In genomic region chr17:8628609-8629169, GRCh38 we compare ENCODE assay signal across 10 cellular contexts. TPM values are rescaled to one million over a fixed set of nuclear protein-coding genes. Genes with fewer than 3 reads are reported as not detected.
DNase-seq lines count a peak whose midpoint lies in the region; ATAC-seq and TF ChIP-seq lines count a peak whose summit lies in the region.
"Had no signal": no experiment of that assay in that cellular context is flagged by ENCODE, and none has a peak within 500 bp of the region (broad histone marks: within the 10 kb centered on the region; RNA-seq: fewer than 3 reads in every experiment).

No MANE protein-coding gene starts in this region.

- peak overlapping the region; percentile 63 for H2AFZ ChIP-seq in fibroblast of lung (ENCODE audit: low read length)

- H3K27me3 Mint-ChIP-seq in T-helper 2 cell treated with Interferon-gamma antibody and Interleukin-4, amounts not matched to agents 5 μg/mL and 100 μg/mL, for 36 hours (ENCODE audit: low read depth): peaks cover 58% of the 10 kb centered on the region

- intact Hi-C loops in sigmoid colon (cut with DNase I): loop anchor here (2.0 kb wide), 1 partner anchor 16 kb away; no protein-coding TSS in a partner anchor

- no peaks in the 10 kb centered on the region for H3K9me3 Mint-ChIP-seq in T-helper 2 cell treated with Interferon-gamma antibody and Interleukin-4, amounts not matched to agents 5 μg/mL and 100 μg/mL, for 36 hours

- no peaks in the 10 kb centered on the region for H3K36me3 Mint-ChIP-seq in T-helper 2 cell treated with Interferon-gamma antibody and Interleukin-4, amounts not matched to agents 5 μg/mL and 100 μg/mL, for 36 hours (ENCODE audit: low read depth)

- H4K20me1 ChIP-seq in fibroblast of lung (ENCODE audit: control insufficient read depth, extremely low read depth, insufficient read depth, low read length): no peaks in the 10 kb centered on the region

- H3K4me2 ChIP-seq in fibroblast of lung (ENCODE audit: extremely low read depth, insufficient read depth, low read length): peak overlapping the region; percentile 95

- H3K4me1 Mint-ChIP-seq in T-helper 2 cell treated with Interferon-gamma antibody and Interleukin-4, amounts not matched to agents 5 μg/mL and 100 μg/mL, for 36 hours (ENCODE audit: low read depth): peaks cover 7% of the 10 kb centered on the region

- H3K9ac ChIP-seq in fibroblast of lung (ENCODE audit: insufficient read depth, low read length): no peak overlapping the region
- H3K9ac ChIP-seq: parathyroid adenoma had no signal

- DNase-seq in T-helper 2 cell treated with Interferon-gamma antibody and Interleukin-4, amounts not matched to agents 5 μg/mL and 100 μg/mL, for 36 hours (ENCODE audit: low spot score): no peak
- DNase-seq in T-helper 2 cell: no peak
- no peak for DNase-seq in RWPE1 (ENCODE audit: low spot score)
- peak in 1 of 2 donors; percentile 37 for DNase-seq in fibroblast of lung (ENCODE audit: low read depth in 2 of 2)
- no peak for DNase-seq in sigmoid colon
- DNase-seq in NK-92 treated with Interleukin-12 subunit alpha and Interleukin-12 subunit beta, amount 100 ng/mL, for 24 hours (lab: John Stamatoyannopoulos, UW): no peak
- DNase-seq in MV-4-11 (lab: John Stamatoyannopoulos, UW): no peak
- DNase-seq: DMS79 had no signal

- CTCF ChIA-PET in RWPE1 (lab: Yijun Ruan, JAX): interaction anchor here (0.7 kb wide), 1 partner anchor 29 kb away, joined by 3 read pairs; no protein-coding TSS in a partner anchor

- no peak for TF ChIP-seq CTCF in RWPE1 (conservative IDR thresholded peaks at IDR 0.05; ENCODE audit: low read depth)
- no peak for TF ChIP-seq CTCF in fibroblast of lung (conservative IDR thresholded peaks at IDR 0.05 in 1 of 2, IDR thresholded peaks at IDR 0.05 in 1 of 2; ENCODE audit: low read depth in 1 of 2, low read length in 2 of 2)
- no peak for TF ChIP-seq CTCF in sigmoid colon (IDR thresholded peaks at IDR 0.05)

- H3K4me3 Mint-ChIP-seq in T-helper 2 cell treated with Interferon-gamma antibody and Interleukin-4, amounts not matched to agents 5 μg/mL and 100 μg/mL, for 36 hours: peak overlapping the region; percentile 53

- H3K27me3 ChIP-seq in fibroblast of lung (ENCODE audit: control insufficient read depth, insufficient read depth, low read length): no peaks in the 10 kb centered on the region
- no peaks in the 10 kb centered on the region for H3K27me3 ChIP-seq in sigmoid colon

- H3K79me2 ChIP-seq in fibroblast of lung (ENCODE audit: control insufficient read depth, insufficient read depth, low read length): peaks cover 32% of the 10 kb centered on the region

- ATAC-seq in HG03135 (IDR thresholded peaks at IDR 0.05; ENCODE audit: unreplicated experiment): no peak

- H3K4me1 ChIP-seq in fibroblast of lung (ENCODE audit: control insufficient read depth, extremely low read depth, insufficient read depth, low read length) (peaks cover 6% of the 10 kb centered on the region), sigmoid colon (peaks cover 0 to 28% (median 19%) of the 10 kb centered on the region in 4 donors)

- no peaks in the 10 kb centered on the region for H3K36me3 ChIP-seq in fibroblast of lung (ENCODE audit: control insufficient read depth, insufficient read depth, low read length)
- no peaks in the 10 kb centered on the region for H3K36me3 ChIP-seq in sigmoid colon

- peak overlapping the region; percentile 82; the same call in 1 of the 2 replicates for H3K27ac ChIP-seq in RWPE1
- no peak overlapping the region for H3K27ac ChIP-seq in fibroblast of lung (ENCODE audit: insufficient read depth, low read length)
- H3K27ac ChIP-seq in sigmoid colon: peak overlapping the region; percentile 70 to 86 (median 82)

- H3K9me3 ChIP-seq in fibroblast of lung (ENCODE audit: control insufficient read depth, insufficient read depth, low read depth, low read length) (no peaks in the 10 kb centered on the region), sigmoid colon (no peaks in the 10 kb centered on the region)

- POLR2A ChIA-PET in RWPE1 (lab: Yijun Ruan, JAX; ENCODE audit: low non-redundant PET): no interaction called here

- no peak for TF ChIP-seq EP300 in sigmoid colon (IDR thresholded peaks at IDR 0.05)

- peak overlapping the region; percentile 64 to 96 (median 88) for H3K4me3 ChIP-seq in fibroblast of lung (replicated peaks in 1 of 4; ENCODE audit: control extremely low read depth in 1 of 4, insufficient read depth in 1 of 4, low read depth in 3 of 4, low read length in 4 of 4)
- peak overlapping the region; percentile 79 to 94 (median 88) for H3K4me3 ChIP-seq in sigmoid colon

- 50 to 78% methylated on average over 8 of the region's 8 CpGs for WGBS in sigmoid colon, 2 donors

- no peak overlapping the region for H3K27ac Mint-ChIP-seq in T-helper 2 cell treated with Interferon-gamma antibody and Interleukin-4, amounts not matched to agents 5 μg/mL and 100 μg/mL, for 36 hours

- no peak for TF ChIP-seq POLR2A in sigmoid colon (IDR thresholded peaks at IDR 0.05)

RNA-seq across cellular contexts. Expression of gene MYH10, which starts 1.8 kb away (rescaled TPM):
- total RNA-seq in fibroblast of lung (100 and 104 TPM in 2 replicates), sigmoid colon (10 to 100 TPM; 22.8 to 34.6 (median 29.0) TPM)
- polyA plus RNA-seq in fibroblast of lung (54.6 and 66.2 TPM in 2 replicates), sigmoid colon (1 to 10 TPM in 2 of 3 donors, under 1 TPM in 1; 0.92 to 8.4 (median 7.1) TPM)
- 56.2 and 63.6 TPM in 2 replicates for polyA plus RNA-seq in fibroblast of lung (2012)
- polyA minus RNA-seq in fibroblast of lung (ENCODE audit: low replicate concordance): 41.7 and 72.3 TPM in 2 replicates
